ENCODE assay signal across 1 cellular context in the genomic region with DNA sequence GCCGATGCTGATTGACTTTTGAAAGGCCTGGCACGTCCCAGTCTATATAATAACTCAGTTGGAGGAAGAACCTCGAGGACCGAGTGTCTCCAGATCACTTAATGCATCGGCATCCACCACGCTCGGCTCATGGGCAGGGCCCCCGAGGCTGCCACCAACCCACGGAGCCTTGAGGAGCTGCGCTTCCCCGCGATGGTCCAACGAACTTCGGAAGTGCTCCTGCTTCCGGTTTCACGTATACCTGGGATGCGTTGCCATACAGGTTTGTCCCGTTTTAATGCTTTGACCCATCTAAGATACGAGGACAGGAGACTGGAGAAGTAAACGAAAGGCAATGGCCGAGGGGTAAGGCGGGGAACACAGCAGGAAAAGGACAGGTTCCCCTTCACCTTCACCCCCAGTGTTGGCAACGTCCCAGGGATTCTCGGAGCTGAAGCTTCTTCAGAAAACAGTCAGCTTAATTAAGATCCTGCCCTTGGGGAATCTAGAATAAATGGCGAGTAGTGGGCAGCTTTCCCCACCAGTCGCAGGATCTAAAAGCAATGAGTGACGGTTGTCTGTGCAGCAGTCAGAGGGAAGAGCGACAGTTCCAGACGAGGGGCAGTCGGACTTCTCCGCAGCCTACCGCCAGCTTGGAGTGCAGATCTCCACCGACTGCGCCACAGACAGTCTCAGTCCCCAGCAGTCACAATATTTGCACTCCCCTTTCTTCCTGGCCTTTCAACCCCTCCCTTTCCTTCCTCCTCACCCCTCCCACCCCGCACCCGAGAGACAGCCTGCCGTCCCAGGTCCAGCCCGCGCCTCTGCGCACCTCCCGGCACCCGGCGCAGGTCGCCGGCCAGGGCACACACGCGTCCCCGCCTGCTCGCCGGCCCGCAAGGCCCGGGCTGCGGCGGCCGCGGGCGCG.
TF ChIP-seq lines count a peak whose summit lies in the region.

No MANE protein-coding gene starts in this region.

TF ChIP-seq in liver, 16 proteins besides CTCF, POLR2A, EP300 and RAD21 (continued from another document):
- TF ChIP-seq ZBTB33 (IDR thresholded peaks at IDR 0.05) (no peak), JUND (IDR thresholded peaks at IDR 0.05) (no peak), FOXA1 (IDR thresholded peaks at IDR 0.05) (no peak)
